Comparison of ENCODE assay signal across 13 cellular contexts in genomic region chr6:96015321-96015790, GRCh38. TPM values are rescaled to one million over a fixed set of nuclear protein-coding genes. Genes with fewer than 3 reads are reported as not detected.
DNase-seq lines count a peak whose midpoint lies in the region; ATAC-seq and TF ChIP-seq lines count a peak whose summit lies in the region.
"Had no signal": no experiment of that assay in that cellular context is flagged by ENCODE, and none has a peak within 500 bp of the region (broad histone marks: within the 10 kb centered on the region; RNA-seq: fewer than 3 reads in every experiment).

No MANE protein-coding gene starts in this region.

- H3K4me1 ChIP-seq in GM23338 (ENCODE audit: insufficient read depth) = peaks cover 21% of the 10 kb centered on the region

- peak overlapping the region; percentile 88 for H3K4me3 Mint-ChIP-seq in GM23338

- peaks cover 22% of the 10 kb centered on the region for H3K27me3 ChIP-seq in GM23338 (ENCODE audit: insufficient read depth)

- H3K36me3 Mint-ChIP-seq in GM23338 (ENCODE audit: low read depth) = no peaks in the 10 kb centered on the region; the same call in 2 of the 3 replicates

- H3K27ac Mint-ChIP-seq in GM23338 = peak overlapping the region; percentile 86

- no peaks in the 10 kb centered on the region for H3K9me3 Mint-ChIP-seq in GM23338

- H4K20me1 ChIP-seq in GM23338 (replicated peaks; ENCODE audit: insufficient read depth) = no peaks in the 10 kb centered on the region

- TF ChIP-seq CTCF in GM23338 (conservative IDR thresholded peaks at IDR 0.05; ENCODE audit: low read depth in 2 of 2) = no peak

- peaks cover 6% of the 10 kb centered on the region for H3K79me2 ChIP-seq in GM23338 (replicated peaks; ENCODE audit: insufficient read depth)

- peak overlapping the region; percentile 73 for H3K4me3 ChIP-seq in GM23338
- H3K4me3 ChIP-seq: skin epidermis had no signal

- DNase-seq in GM23338 (ENCODE audit: low spot score) = peak; percentile 83
- peak; percentile 78 for DNase-seq in NCI-H446 treated with DMSO at 0.1 percent for 48 hours (lab: John Stamatoyannopoulos, UW)
- DNase-seq in globus pallidus (ENCODE audit: low spot score) = peak; percentile 88
- peak; percentile 81 for DNase-seq in pons (ENCODE audit: low spot score)
- DNase-seq in NCI-H2081 treated with DMSO at 0.1 percent for 48 hours (lab: John Stamatoyannopoulos, UW) = no peak
- DNase-seq in activated CD8-positive, alpha-beta memory T cell treated with anti-CD3 and anti-CD28 coated beads, Interleukin-2, amount 50 U/mL, for 48 hours = no peak
- DNase-seq in HCEC 1CT = no peak
- no peak for DNase-seq in NCI-H2196 treated with DMSO at 0.1 percent for 48 hours (lab: John Stamatoyannopoulos, UW; ENCODE audit: unreplicated experiment)
- DNase-seq: activated naive CD4-positive, alpha-beta T cell treated with Interleukin-2 at 50 U/mL for 16 hours; GF-D8 had no signal

- ATAC-seq in GM23338 = peak; percentile 82

- peaks cover 3% of the 10 kb centered on the region for H3K27me3 Mint-ChIP-seq in GM23338 (ENCODE audit: insufficient read depth, low read depth, poor library complexity)

- H3F3A ChIP-seq in GM23338 (replicated peaks; ENCODE audit: low read depth) = no peaks in the 10 kb centered on the region

- peak overlapping the region; percentile 91; the same call in 1 of the 2 replicates for H2AFZ ChIP-seq in GM23338

- no peaks in the 10 kb centered on the region for H3K36me3 ChIP-seq in GM23338 (ENCODE audit: insufficient read depth)
- H3K36me3 ChIP-seq: tibial nerve had no signal

- H3K9me2 ChIP-seq in GM23338 (ENCODE audit: insufficient read depth) = no peaks in the 10 kb centered on the region

- peaks cover 33% of the 10 kb centered on the region for H3K4me1 Mint-ChIP-seq in GM23338

- H3K4me2 ChIP-seq in GM23338 = peak overlapping the region; percentile 94

- peak overlapping the region; percentile 70 for H3K27ac ChIP-seq in GM23338 (ENCODE audit: low read depth)
- H3K27ac ChIP-seq: skin epidermis, tibial nerve had no signal

TF ChIP-seq in GM23338, 12 proteins besides CTCF, POLR2A, EP300 and RAD21:
- TF ChIP-seq REST (IDR thresholded peaks at IDR 0.05; ENCODE audit: unreplicated experiment) = no peak
- peak; percentile 32; the same call in 1 of the 2 replicates for TF ChIP-seq POLR2AphosphoS5 (IDR thresholded peaks at IDR 0.05; ENCODE audit: low read depth)

RNA-seq across cellular contexts. Expression of gene FUT9, which starts 0.4 kb away (rescaled TPM):
- total RNA-seq in GM23338 (2014; rRNA removed; shearing (Covaris generic)) = 6.8 and 7.1 TPM in 2 replicates
- polyA plus RNA-seq in GM23338 (2016; fragmentation: Nextera tagmentation; extraction: Ambion mirVana) = 2.1 and 2.3 TPM in 2 replicates
- total RNA-seq: fibroblast of villous mesenchyme, tibial nerve had no signal

Comparison
In these comparisons a context has a peak if more than half of its experiments do, and no peak if none do; other contexts are left out.
1. DNase-seq: peak in GM23338 (single experiment), NCI-H446 treated with DMSO at 0.1 percent for 48 hours (single experiment), globus pallidus (single experiment) and pons (single experiment); none in NCI-H2081 treated with DMSO at 0.1 percent for 48 hours (single experiment), activated CD8-positive, alpha-beta memory T cell treated with anti-CD3 and anti-CD28 coated beads, Interleukin-2, amount 50 U/mL, for 48 hours (single experiment), HCEC 1CT (single experiment) and NCI-H2196 treated with DMSO at 0.1 percent for 48 hours (single experiment).